ENCODE assay signal across 22 cellular contexts in the genomic region with DNA sequence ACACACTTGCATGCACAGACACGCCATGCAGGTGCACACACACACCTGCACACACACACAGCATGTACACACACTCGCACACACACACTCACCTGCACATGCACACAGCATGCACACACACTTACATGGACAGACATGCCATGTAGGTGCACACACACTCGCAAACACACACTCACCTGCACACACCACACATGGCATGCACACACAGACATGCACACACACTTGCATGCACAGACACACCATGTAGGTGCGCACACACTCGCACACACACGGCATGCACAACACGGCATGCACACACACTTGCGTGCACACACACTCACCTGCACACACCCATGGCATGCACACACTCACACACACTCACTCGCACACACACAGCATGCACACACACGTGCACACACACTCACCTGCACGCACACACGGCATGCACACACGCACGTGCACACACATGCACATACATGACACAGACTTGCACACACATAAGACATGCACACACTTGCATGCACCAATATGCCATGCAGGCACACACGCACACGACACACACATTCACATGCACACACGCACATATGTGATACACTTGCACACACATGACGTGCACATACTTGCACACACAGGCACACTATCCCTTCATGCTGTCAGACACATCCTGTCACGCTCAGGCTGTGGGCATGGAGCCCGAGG. TPM values are rescaled to one million over a fixed set of nuclear protein-coding genes. Genes with fewer than 3 reads are reported as not detected.
DNase-seq lines count a peak whose midpoint lies in the region; ATAC-seq, FAIRE-seq and TF ChIP-seq lines count a peak whose summit lies in the region.
"Had no signal": no experiment of that assay in that cellular context is flagged by ENCODE, and none has a peak within 500 bp of the region (broad histone marks: within the 10 kb centered on the region; RNA-seq: fewer than 3 reads in every experiment).

No MANE protein-coding gene starts in this region.

- POLR2A ChIA-PET in HepG2 (lab: Yijun Ruan, JAX) (no interaction called here), GM12878 (lab: Charles Lee) (no interaction called here)
- POLR2A ChIA-PET in CD4-positive, alpha-beta memory T cell (lab: Charles Lee; ENCODE audit: partially characterized antibody) = no interaction called here

- no peaks in the 10 kb centered on the region for H3K79me2 ChIP-seq in HepG2 (ENCODE audit: insufficient read depth, low read length)
- no peaks in the 10 kb centered on the region for H3K79me2 ChIP-seq in GM12878 (ENCODE audit: control insufficient read depth, insufficient read depth, low read length)

- no peaks in the 10 kb centered on the region for H3K9me3 ChIP-seq in HepG2 (ENCODE audit: low read length)
- H3K9me3 ChIP-seq in right lobe of liver = no peaks in the 10 kb centered on the region
- H3K9me3 ChIP-seq in GM12878 (replicated peaks; ENCODE audit: control insufficient read depth, insufficient read depth, low read length) = no peaks in the 10 kb centered on the region
- H3K9me3 ChIP-seq in neuronal stem cell (replicated peaks in 1 of 2; ENCODE audit: control insufficient read depth in 2 of 2, insufficient read depth in 1 of 2, low read depth in 1 of 2, low read length in 2 of 2) = peaks cover 0 to 6% of the 10 kb centered on the region in 2 donors
- no peaks in the 10 kb centered on the region for H3K9me3 ChIP-seq in upper lobe of right lung
- H3K9me3 ChIP-seq in CD4-positive, alpha-beta memory T cell (ENCODE audit: control insufficient read depth in 1 of 2, low read length in 2 of 2) = no peaks in the 10 kb centered on the region
- H3K9me3 ChIP-seq: A549, BE2C had no signal

- H4K20me1 ChIP-seq in HepG2 (ENCODE audit: insufficient read depth, low read length) (no peaks in the 10 kb centered on the region), GM12878 (ENCODE audit: control insufficient read depth, insufficient read depth) (no peaks in the 10 kb centered on the region)

- CTCF ChIA-PET in HepG2 (lab: Yijun Ruan, JAX; ENCODE audit: low intra/inter-chr PET ratio, low total read pairs) (no interaction called here), GM12878 (lab: Yijun Ruan, JAX) (no interaction called here)
- CTCF ChIA-PET in CD4-positive, alpha-beta memory T cell (lab: Charles Lee; ENCODE audit: partially characterized antibody) = interaction anchor here (1.4 kb wide), 1 partner anchor 10 kb away, joined by 3 read pairs; no protein-coding TSS in a partner anchor

- no peaks in the 10 kb centered on the region for H3K9me3 Mint-ChIP-seq in CD4-positive, alpha-beta memory T cell
- H3K9me3 Mint-ChIP-seq: CD8-positive, alpha-beta memory T cell had no signal

- TF ChIP-seq EP300 in HepG2 (IDR thresholded peaks at IDR 0.05; ENCODE audit: low read depth in 2 of 2, low read length in 2 of 2) (no peak), HepG2 (CRISPR knock-in tag; IDR thresholded peaks at IDR 0.05; ENCODE audit: borderline replicate concordance) (no peak), GM12878 (IDR thresholded peaks at IDR 0.05; ENCODE audit: borderline replicate concordance in 1 of 2, control insufficient read depth in 1 of 2, low read depth in 2 of 2, low read length in 2 of 2) (no peak)

- H3K4me3 ChIP-seq in HepG2 (replicated peaks in 1 of 3; ENCODE audit: insufficient read depth in 1 of 3, low read depth in 2 of 3, low read length in 3 of 3) (no peak overlapping the region), right lobe of liver (no peak overlapping the region), GM12878 (no peak overlapping the region), neuronal stem cell (ENCODE audit: low read length in 2 of 2) (peak overlapping the region in 1 of 2 donors; percentile 33), upper lobe of right lung (no peak overlapping the region)
- no peak overlapping the region for H3K4me3 ChIP-seq in CD4-positive, alpha-beta memory T cell (ENCODE audit: low read length in 2 of 2)
- H3K4me3 ChIP-seq: A549 had no signal

- peak overlapping the region; percentile 75 for H3K23ac ChIP-seq in neuronal stem cell (ENCODE audit: low read depth, low read length, poor library complexity)

- no peak overlapping the region for H3K27ac ChIP-seq in HepG2 (ENCODE audit: extremely low read length, insufficient read depth, low read length)
- H3K27ac ChIP-seq in right lobe of liver = no peak overlapping the region
- H3K27ac ChIP-seq in GM12878 (ENCODE audit: control insufficient read depth, insufficient read depth) = no peak overlapping the region
- no peak overlapping the region for H3K27ac ChIP-seq in neuronal stem cell (replicated peaks; ENCODE audit: low read length)
- H3K27ac ChIP-seq in upper lobe of right lung = no peak overlapping the region
- no peak overlapping the region for H3K27ac ChIP-seq in CD4-positive, alpha-beta memory T cell (ENCODE audit: low read depth, low read length)
- H3K27ac ChIP-seq: A549, RWPE1 had no signal

- no TSS peak for BruUV-seq in HepG2 (replicated peaks; lab: Mats Ljungman, UMichigan)
- no TSS peak for BruUV-seq in GM12878 (replicated peaks; lab: Mats Ljungman, UMichigan)

- no peaks in the 10 kb centered on the region for H3K36me3 Mint-ChIP-seq in CD4-positive, alpha-beta memory T cell
- H3K36me3 Mint-ChIP-seq: CD8-positive, alpha-beta memory T cell had no signal

- H3K79me1 ChIP-seq in neuronal stem cell (ENCODE audit: low read depth, low read length) = no peaks in the 10 kb centered on the region

- intact Hi-C loops in HepG2 (cut with micrococcal nuclease; ENCODE audit: unreplicated experiment) (no loop called here), right lobe of liver (cut with DNase I) (loop anchor here (5.0 to 10.0 kb wide), 3 partner anchors 160 to 450 kb away; no protein-coding TSS in a partner anchor), GM12878 (cut with micrococcal nuclease; ENCODE audit: unreplicated experiment) (no loop called here), upper lobe of right lung (cut with DNase I) (no loop called here)
- intact Hi-C loops in CD4-positive, alpha-beta memory T cell (cut with micrococcal nuclease) = no loop called here

- DNase-seq in HepG2 (ENCODE audit: low spot score) (no peak), right lobe of liver (no peak), GM12878 (ENCODE audit: low read depth, low spot score) (no peak), neuronal stem cell (ENCODE audit: low spot score) (no peak), upper lobe of right lung (peak; percentile 39), AG20443 (ENCODE audit: low spot score) (no peak)
- no peak for DNase-seq in CD4-positive, alpha-beta memory T cell
- DNase-seq: BE2C, Calu3, DMS153, H7, KG1, NCI-H1092, NCI-H1436, NCI-H1930, NCI-H226, NCI-H510A treated with DMSO at 0.1 percent for 48 hours, NCI-H748 treated with DMSO at 0.1 percent for 48 hours had no signal

- H2AFZ ChIP-seq in HepG2 (ENCODE audit: low read length) (no peak overlapping the region), GM12878 (ENCODE audit: control insufficient read depth, low read depth, low read length) (no peak overlapping the region), neuronal stem cell (ENCODE audit: low read length) (no peak overlapping the region)

- no peak overlapping the region for H2BK120ac ChIP-seq in neuronal stem cell (ENCODE audit: low read depth, low read length)

- no peak overlapping the region for H3K9ac ChIP-seq in HepG2 (ENCODE audit: insufficient read depth, low read depth, low read length)
- H3K9ac ChIP-seq in GM12878 (ENCODE audit: control insufficient read depth, insufficient read depth, low read length) = no peak overlapping the region
- peak overlapping the region; percentile 55 for H3K9ac ChIP-seq in neuronal stem cell (ENCODE audit: low read depth, low read length, poor library complexity)

- no peak for TF ChIP-seq CTCF in HepG2 (CRISPR knock-in tag; IDR thresholded peaks at IDR 0.05)
- TF ChIP-seq CTCF in right lobe of liver (IDR thresholded peaks at IDR 0.05) = no peak
- no peak for TF ChIP-seq CTCF in GM12878 (IDR thresholded peaks at IDR 0.05 in 2 of 3, conservative IDR thresholded peaks at IDR 0.05 in 1 of 3; ENCODE audit: control insufficient read depth in 2 of 3, extremely low read depth in 1 of 3, insufficient read depth in 1 of 3, low read depth in 3 of 3, low read length in 3 of 3)
- no peak for TF ChIP-seq CTCF in upper lobe of right lung (IDR thresholded peaks at IDR 0.05)

- H3K4me1 ChIP-seq in HepG2 (ENCODE audit: insufficient read depth, low read length) = no peaks in the 10 kb centered on the region
- H3K4me1 ChIP-seq in right lobe of liver = no peaks in the 10 kb centered on the region
- H3K4me1 ChIP-seq in GM12878 (ENCODE audit: control insufficient read depth, insufficient read depth, low read length) = no peaks in the 10 kb centered on the region
- peaks cover 0 to 2% of the 10 kb centered on the region in 2 donors for H3K4me1 ChIP-seq in neuronal stem cell (ENCODE audit: control insufficient read depth in 2 of 2, insufficient read depth in 1 of 2, low read depth in 1 of 2, low read length in 2 of 2)
- no peaks in the 10 kb centered on the region for H3K4me1 ChIP-seq in upper lobe of right lung
- no peaks in the 10 kb centered on the region for H3K4me1 ChIP-seq in CD4-positive, alpha-beta memory T cell (ENCODE audit: insufficient read depth, low read length)
- H3K4me1 ChIP-seq: A549, BE2C had no signal

- H4K91ac ChIP-seq in neuronal stem cell (ENCODE audit: low read depth, low read length, poor library complexity) = peak overlapping the region; percentile 64

- no peak overlapping the region for H2AK5ac ChIP-seq in neuronal stem cell (ENCODE audit: low read depth, low read length)

- no peak for TF ChIP-seq RAD21 in HepG2 (CRISPR knock-in tag; IDR thresholded peaks at IDR 0.05)
- no peak for TF ChIP-seq RAD21 in GM12878 (IDR thresholded peaks at IDR 0.05; ENCODE audit: insufficient read depth, low read depth, low read length)

- H3K27me3 Mint-ChIP-seq in CD4-positive, alpha-beta memory T cell = peaks cover 12 to 20% of the 10 kb centered on the region in 2 donors

- 45% methylated on average over 18 of the region's 20 CpGs for WGBS in HepG2 (ENCODE audit: low lambda C conversion rate)
- 53% methylated on average over 11 of the region's 20 CpGs for WGBS in right lobe of liver (ENCODE audit: insufficient coverage, low coverage, low lambda C conversion rate, missing lambda C conversion rate)
- 64% methylated on average over 20 of the region's 20 CpGs for WGBS in GM12878 (ENCODE audit: insufficient coverage, insufficient replicate concordance, low lambda C conversion rate, missing lambda C conversion rate)
- WGBS in neuronal stem cell (ENCODE audit: extremely low coverage in 2 of 2, insufficient read length in 2 of 2, insufficient replicate concordance in 1 of 2), 2 donors = no CpG with 5 or more reads among the region's 20 CpGs

- FAIRE-seq in HepG2 (lab: Jason Lieb, UNC) = no peak
- no peak for FAIRE-seq in GM12878 (lab: Jason Lieb, UNC)
- FAIRE-seq: A549 had no signal

- H3K14ac ChIP-seq in neuronal stem cell (ENCODE audit: low read length) = peak overlapping the region; percentile 91

- no peak overlapping the region for H3K4me3 Mint-ChIP-seq in CD4-positive, alpha-beta memory T cell
- H3K4me3 Mint-ChIP-seq: CD8-positive, alpha-beta memory T cell had no signal

- peaks cover 0 to 2% (median 0%) of the 10 kb centered on the region in 4 donors for H3K4me1 Mint-ChIP-seq in CD4-positive, alpha-beta memory T cell
- H3K4me1 Mint-ChIP-seq: CD8-positive, alpha-beta memory T cell had no signal

- ATAC-seq in HepG2 (no peak), right lobe of liver (no peak), GM12878 (no peak), upper lobe of right lung (no peak), GM21381 (IDR thresholded peaks at IDR 0.05; ENCODE audit: unreplicated experiment) (no peak)
- ATAC-seq: A549 had no signal

- H4K8ac ChIP-seq in neuronal stem cell (ENCODE audit: low read depth, low read length) = no peak overlapping the region

- H3K4me2 ChIP-seq in HepG2 (ENCODE audit: low read depth, low read length) = no peak overlapping the region
- no peak overlapping the region for H3K4me2 ChIP-seq in GM12878 (ENCODE audit: control insufficient read depth, insufficient read depth)
- H3K4me2 ChIP-seq in neuronal stem cell (ENCODE audit: insufficient read depth, low read length, poor library complexity, severe bottlenecking) = no peak overlapping the region
- H3K4me2 ChIP-seq: A549 had no signal

- no peak overlapping the region for H2BK5ac ChIP-seq in neuronal stem cell (ENCODE audit: low read length)

- in situ Hi-C loops in HepG2 (cut with HindIII; ENCODE audit: extremely low pct_ligation_motif_present, low pct_unique_long_range_greater_than_20kb) (loop anchor here (5.0 kb wide), 1 partner anchor 427 kb away; no protein-coding TSS in a partner anchor), GM12878 (cut with MboI) (no loop called here)

- SMC1A ChIA-PET in GM12878 (lab: Charles Lee; ENCODE audit: uncharacterized antibody, unreplicated experiment) = no interaction called here

- no peaks in the 10 kb centered on the region for H3K36me3 ChIP-seq in HepG2 (replicated peaks in 1 of 2; ENCODE audit: control insufficient read depth in 1 of 2, insufficient read depth in 2 of 2, low read length in 2 of 2)
- no peaks in the 10 kb centered on the region for H3K36me3 ChIP-seq in right lobe of liver
- no peaks in the 10 kb centered on the region for H3K36me3 ChIP-seq in GM12878 (ENCODE audit: control insufficient read depth in 2 of 2, insufficient read depth in 2 of 2, low read length in 1 of 2)
- H3K36me3 ChIP-seq in neuronal stem cell (replicated peaks in 1 of 2; ENCODE audit: control insufficient read depth in 2 of 2, insufficient read depth in 2 of 2, low read length in 2 of 2) = no peaks in the 10 kb centered on the region
- no peaks in the 10 kb centered on the region for H3K36me3 ChIP-seq in upper lobe of right lung
- no peaks in the 10 kb centered on the region for H3K36me3 ChIP-seq in CD4-positive, alpha-beta memory T cell (ENCODE audit: insufficient read depth, low read length)
- H3K36me3 ChIP-seq: BE2C had no signal

- H3K27me3 ChIP-seq in HepG2 (ENCODE audit: control insufficient read depth in 1 of 2, insufficient read depth in 2 of 2, low read length in 2 of 2) (peaks cover 4 to 40% of the 10 kb centered on the region in 2 experiments; a peak in 3 of 5 replicates), right lobe of liver (no peaks in the 10 kb centered on the region), GM12878 (replicated peaks in 1 of 2; ENCODE audit: control insufficient read depth in 2 of 2, insufficient read depth in 2 of 2, low read length in 1 of 2) (no peaks in the 10 kb centered on the region), neuronal stem cell (ENCODE audit: control insufficient read depth in 3 of 3, insufficient read depth in 3 of 3, low read depth in 1 of 3, low read length in 3 of 3) (peaks cover 0 to 53% (median 2%) of the 10 kb centered on the region in 3 experiments), upper lobe of right lung (peaks cover 35% of the 10 kb centered on the region)
- H3K27me3 ChIP-seq in CD4-positive, alpha-beta memory T cell (ENCODE audit: insufficient read depth, low read length) = no peaks in the 10 kb centered on the region

- RAD21 ChIA-PET in GM12878 (lab: Charles Lee; ENCODE audit: unreplicated experiment) = no interaction called here

- no peak overlapping the region for H2BK12ac ChIP-seq in neuronal stem cell (ENCODE audit: low read length)

- no peak overlapping the region for H2BK15ac ChIP-seq in neuronal stem cell (ENCODE audit: low read length)

- no peak overlapping the region for H3K4ac ChIP-seq in neuronal stem cell (ENCODE audit: low read length)

- TF ChIP-seq POLR2A in HepG2 (IDR thresholded peaks at IDR 0.05; ENCODE audit: insufficient read depth in 1 of 2, low read depth in 2 of 2, low read length in 2 of 2) (no peak), right lobe of liver (IDR thresholded peaks at IDR 0.05) (no peak), GM12878 (IDR thresholded peaks at IDR 0.05; ENCODE audit: low read depth, low read length) (no peak)

- no peak overlapping the region for H3K27ac Mint-ChIP-seq in CD4-positive, alpha-beta memory T cell

- no peak overlapping the region for H3K18ac ChIP-seq in neuronal stem cell (ENCODE audit: low read length)

RNA-seq across cellular contexts. Expression of gene INSIG1, which starts 56.8 kb away (rescaled TPM):
- total RNA-seq in HepG2 (2016; rRNA removed; fragmentation: Illumina TruSeq; extraction: Trizol) = 0.11 and 0.20 TPM in 2 replicates
- 0.26 TPM in 1 of 2 replicates, not detected in the other for total RNA-seq in HepG2 (2016; cell fraction: cytosol; rRNA removed; fragmentation: Illumina TruSeq; extraction: Trizol; ENCODE audit: low read depth)
- total RNA-seq in HepG2 (2016; cell fraction: insoluble cytoplasmic fraction; rRNA removed; fragmentation: Illumina TruSeq; extraction: Trizol) = 0.09 and 0.13 TPM in 2 replicates
- 0.09 and 0.48 TPM in 2 replicates for total RNA-seq in HepG2 (2016; cell fraction: membrane; rRNA removed; fragmentation: Illumina TruSeq; extraction: Trizol)
- not detected in 2 replicates for total RNA-seq in HepG2 (2016; cell fraction: nucleus; rRNA removed; fragmentation: Illumina TruSeq; extraction: Trizol)
- 0.07 and 0.16 TPM in 2 replicates for polyA plus RNA-seq in HepG2 (2011; rRNA removed)
- polyA plus RNA-seq in HepG2 (2011; cell fraction: cytosol; rRNA removed) = 0.10 and 0.17 TPM in 2 replicates
- 0.10 and 0.23 TPM in 2 replicates for polyA plus RNA-seq in HepG2 (2011; cell fraction: nucleus; rRNA removed)
- 0.08 and 0.17 TPM in 2 replicates for polyA plus RNA-seq in HepG2 (2012)
- polyA plus RNA-seq in HepG2 (2016; cell fraction: cytosol; fragmentation: Illumina TruSeq; extraction: Trizol; ENCODE audit: low read depth) = 0.03 TPM in 1 of 2 replicates, not detected in the other
- polyA plus RNA-seq in HepG2 (2016; cell fraction: insoluble cytoplasmic fraction; fragmentation: Illumina TruSeq; extraction: Trizol; ENCODE audit: low read depth) = 0.10 TPM in 1 of 2 replicates, not detected in the other
- polyA plus RNA-seq in HepG2 (2016; cell fraction: membrane; fragmentation: Illumina TruSeq; extraction: Trizol; ENCODE audit: low read depth) = 0.13 TPM in 1 of 2 replicates, not detected in the other
- polyA plus RNA-seq in HepG2 (2016; cell fraction: nucleus; fragmentation: Illumina TruSeq; extraction: Trizol; ENCODE audit: insufficient read depth, low read depth) = 0.25 TPM in 1 of 2 replicates, not detected in the other
- 0.60 and 64.4 TPM in 2 replicates for polyA minus RNA-seq in HepG2 (2011; rRNA and poly(A)+ RNA removed; ENCODE audit: low replicate concordance)
- polyA minus RNA-seq in HepG2 (2011; cell fraction: cytosol; rRNA and poly(A)+ RNA removed) = 0.30 and 0.35 TPM in 2 replicates
- 0.25 and 0.52 TPM in 2 replicates for polyA minus RNA-seq in HepG2 (2011; cell fraction: nucleus; rRNA and poly(A)+ RNA removed)
- 100 to 1,000 TPM; 130 to 625 (median 205) TPM for total RNA-seq in right lobe of liver
- 159 and 167 TPM in 2 replicates for total RNA-seq in GM12878 (2013; cell fraction: nucleolus; rRNA removed)
- 156 and 187 TPM in 2 replicates for total RNA-seq in GM12878 (2014; rRNA removed)
- 97.0 and 103 TPM in 2 replicates for total RNA-seq in GM12878 (2014; rRNA removed; fragmentation: Illumina TruSeq; extraction: Trizol)
- 119 and 131 TPM in 2 replicates for total RNA-seq in GM12878 (2021)
- polyA plus RNA-seq in GM12878 (2011; ENCODE audit: low read depth) = 66.1 TPM
- 168 and 196 TPM in 2 replicates for polyA plus RNA-seq in GM12878 (2011; rRNA removed)
- polyA plus RNA-seq in GM12878 (2011; cell fraction: cytosol; rRNA removed) = 155 and 156 TPM in 2 replicates
- polyA plus RNA-seq in GM12878 (2011; cell fraction: nucleus; rRNA removed) = 92.5 and 100 TPM in 2 replicates
- polyA plus RNA-seq in GM12878 (2012) = 82.7 and 115 TPM in 2 replicates
- 85.2 and 108 TPM in 2 replicates for polyA plus RNA-seq in GM12878 (2014; fragmentation: Illumina TruSeq; extraction: Trizol)
- polyA plus RNA-seq in GM12878 (2014; fragmentation: Nextera tagmentation; extraction: Ambion mirVana) = 10 to 100 TPM; 29.6 to 43.4 TPM
- polyA plus RNA-seq in GM12878 (2014; rRNA removed) = 128 and 136 TPM in 2 replicates
- polyA plus RNA-seq in GM12878 (2016; fragmentation: Nextera tagmentation; extraction: Ambion mirVana) = 10 to 100 TPM; 65.6 to 66.1 TPM
- 146 and 169 TPM in 2 replicates for polyA minus RNA-seq in GM12878 (2011; rRNA and poly(A)+ RNA removed)
- 78.2 and 84.5 TPM in 2 replicates for polyA minus RNA-seq in GM12878 (2011; cell fraction: cytosol; rRNA and poly(A)+ RNA removed)
- 115 and 158 TPM in 2 replicates for polyA minus RNA-seq in GM12878 (2011; cell fraction: nucleus; rRNA and poly(A)+ RNA removed)
- polyA plus RNA-seq in neuronal stem cell (2013, experiment 1 of 2) = 183 TPM
- polyA plus RNA-seq in neuronal stem cell (2013, experiment 2 of 2) = 199 TPM
- total RNA-seq in upper lobe of right lung = 90.7 TPM
- total RNA-seq in CD4-positive, alpha-beta memory T cell = 10 to 100 TPM; 41.8 to 43.0 TPM
- 10 to 100 TPM; 28.1 to 41.7 TPM for polyA plus RNA-seq in CD4-positive, alpha-beta memory T cell

Comparison
In these comparisons a context has a peak if more than half of its experiments do, and no peak if none do; other contexts are left out.
1. RNA of gene INSIG1, which starts 56.8 kb away (total RNA-seq): 130 to 625 TPM in right lobe of liver, 97.0 to 187 TPM in GM12878, 90.7 TPM in upper lobe of right lung (single experiment) and 41.8 to 43.0 TPM in CD4-positive, alpha-beta memory T cell; 0.09 to 0.48 TPM in HepG2; every median in the first group is over 10 times any median in the second.
2. intact Hi-C loops: an anchor here in right lobe of liver (5.0 to 10.0 kb wide); none called in HepG2, GM12878, upper lobe of right lung and CD4-positive, alpha-beta memory T cell.
3. Of the 75 proteins assayed by ChIP-seq in both HepG2 and GM12878: peak only in HepG2: none; only in GM12878: BCL3 and NFIC; in both: none; in neither: 73.